In genomic region chr9:14704281-14704680, GRCh38 we compare ENCODE assay signal across 31 cellular contexts. TPM values are rescaled to one million over a fixed set of nuclear protein-coding genes. Genes with fewer than 3 reads are reported as not detected.
"Had no signal": no experiment of that assay in that cellular context is flagged by ENCODE, and none has a peak within 500 bp of the region (broad histone marks: within the 10 kb centered on the region; RNA-seq: fewer than 3 reads in every experiment).

No MANE protein-coding gene starts in this region.

- H3K27ac ChIP-seq: stomach, suprapubic skin, testis, thoracic aorta, thyroid gland, tibial artery, tibial nerve, transverse colon, upper lobe of left lung, upper lobe of right lung, uterus, vagina had no signal

- FAIRE-seq: urothelium cell line had no signal

- H3K4me1 ChIP-seq: stomach, suprapubic skin, testis, thyroid gland, tibial artery, tibial nerve, transverse colon, upper lobe of left lung, upper lobe of right lung, uterus, vagina had no signal

- ATAC-seq: stimulated activated effector memory CD8-positive, alpha-beta T cell treated with anti-CD3 and anti-CD28 coated beads, Interleukin-12 subunit alpha, Interleukin-12 subunit beta, amount 100 ng/mL, for 72 hours; stimulated activated memory B cell treated with anti-CD40 and anti-IgM and Interleukin-4, amounts not matched to agents 10 μg/mL and 1 μg/mL and 100 μg/mL, for 72 hours; stimulated activated naive B cell treated with anti-CD40 and anti-IgM and Interleukin-4, amounts not matched to agents 10 μg/mL and 1 μg/mL and 100 μg/mL, for 72 hours; stimulated activated naive CD8-positive, alpha-beta T cell treated with anti-CD3 and anti-CD28 coated beads, Interleukin-15, amount 100 ng/mL, for 72 hours; stimulated activated naive CD8-positive, alpha-beta T cell treated with anti-CD3 and anti-CD28 coated beads, Interleukin-15, Interleukin-2, amounts not matched to agents 100 U/mL and 50 U/mL, for 24 hours; upper lobe of right lung had no signal

- H3K36me3 ChIP-seq: stomach, suprapubic skin, thoracic aorta, thyroid gland, tibial nerve, transverse colon, upper lobe of left lung, upper lobe of right lung, uterus, vagina had no signal

- H3K4me3 ChIP-seq: stomach, suprapubic skin, testis, thoracic aorta, thyroid gland, tibial artery, tibial nerve, transverse colon, upper lobe of left lung, upper lobe of right lung, uterus, vagina had no signal

- H3K27me3 ChIP-seq: suprapubic skin, testis, thyroid gland, tibial artery, tibial nerve, transverse colon, upper lobe of left lung, uterus, vagina had no signal

- H3K9me3 ChIP-seq: testis, thyroid gland, upper lobe of right lung, vagina had no signal

- DNase-seq: stimulated activated CD4-positive, alpha-beta T cell treated with anti-CD3 and anti-CD28 coated beads, Interleukin-2, amount 100 ng/mL, for 48 hours; stimulated activated CD4-positive, alpha-beta T cell treated with anti-CD3 and anti-CD28 coated beads, Interleukin-4, amount 100 ng/mL, for 1 hour; stimulated activated CD4-positive, alpha-beta T cell treated with anti-CD3 and anti-CD28 coated beads, Interleukin-4, amount 100 ng/mL, for 24 hours; stimulated activated CD4-positive, alpha-beta T cell treated with anti-CD3 and anti-CD28 coated beads, Interleukin-4, amount 100 ng/mL, for 4 hours; stimulated activated CD8-positive, alpha-beta memory T cell treated with anti-CD3 and anti-CD28 coated beads, Interleukin-4, amount 100 ng/mL, for 48 hours; stimulated activated naive B cell treated with anti-CD40 and anti-IgM and Interleukin-4, amounts not matched to agents 10 μg/mL and 1 μg/mL and 100 μg/mL, for 72 hours; stimulated activated naive CD4-positive, alpha-beta T cell; stimulated activated naive CD4-positive, alpha-beta T cell treated with Interleukin-2 at 50 U/mL for 16 hours; stimulated activated naive CD8-positive, alpha-beta T cell treated with anti-CD3 and anti-CD28 coated beads, Interleukin-15, amount 100 ng/mL, for 72 hours; stimulated activated naive CD8-positive, alpha-beta T cell treated with anti-CD3 and anti-CD28 coated beads, Interleukin-15, Interleukin-2, amounts not matched to agents 100 U/mL and 50 U/mL, for 24 hours; stomach; substantia nigra; testis; thyroid gland; tibial artery; transverse colon; trophoblast cell; upper lobe of left lung; upper lobe of right lung; uterus had no signal

RNA-seq across cellular contexts. Expression of gene CER1, which starts 18.3 kb away (rescaled TPM):
- total RNA-seq: stomach, subcutaneous adipose tissue, suprapubic skin, temporal lobe, thoracic aorta, thyroid gland, upper lobe of left lung, upper lobe of right lung, ureter, vagina had no signal
- polyA plus RNA-seq: stomach, urinary bladder had no signal
